12 cellular contexts compared by ENCODE assay signal in genomic region chr6:166541876-166542579, GRCh38. TPM values are rescaled to one million over a fixed set of nuclear protein-coding genes. Genes with fewer than 3 reads are reported as not detected.
DNase-seq lines count a peak whose midpoint lies in the region; ATAC-seq and TF ChIP-seq lines count a peak whose summit lies in the region.
"Had no signal": no experiment of that assay in that cellular context is flagged by ENCODE, and none has a peak within 500 bp of the region (broad histone marks: within the 10 kb centered on the region; RNA-seq: fewer than 3 reads in every experiment).

No MANE protein-coding gene starts in this region.

- H3K79me2 ChIP-seq in hepatocyte, result peaks cover 5% of the 10 kb centered on the region

- no peak for ATAC-seq in stimulated activated naive CD8-positive, alpha-beta T cell treated with anti-CD3 and anti-CD28 coated beads, Interleukin-15, Interleukin-2, amounts not matched to agents 100 U/mL and 50 U/mL, for 24 hours
- ATAC-seq in GM21717 (IDR thresholded peaks at IDR 0.05; ENCODE audit: unreplicated experiment), result no peak

- no peak for TF ChIP-seq CTCF in hepatocyte (IDR thresholded peaks at IDR 0.05; ENCODE audit: poor library complexity)

- H3K4me1 Mint-ChIP-seq in stimulated activated naive CD8-positive, alpha-beta T cell treated with anti-CD3 and anti-CD28 coated beads, Interleukin-15, Interleukin-2, amounts not matched to agents 100 ng/mL and 50 ng/mL, for 24 hours (ENCODE audit: low read depth), result peaks cover 19% of the 10 kb centered on the region

- H3K36me3 ChIP-seq in hepatocyte (replicated peaks; ENCODE audit: insufficient read depth, low read depth), result no peaks in the 10 kb centered on the region
- no peaks in the 10 kb centered on the region for H3K36me3 ChIP-seq in H7 (replicated peaks; ENCODE audit: control insufficient read depth, insufficient read depth, low read length)

- WGBS in hepatocyte (ENCODE audit: low lambda C conversion rate, missing lambda C conversion rate), result 70% methylated on average over 12 of the region's 12 CpGs

- DNase-seq in stimulated activated naive CD8-positive, alpha-beta T cell treated with anti-CD3 and anti-CD28 coated beads, Interleukin-15, Interleukin-2, amounts not matched to agents 100 U/mL and 50 U/mL, for 24 hours, result no peak
- DNase-seq in SW480 (ENCODE audit: low spot score) (peak; percentile 9), hepatocyte (ENCODE audit: low spot score) (no peak), H7 (no peak), inferior parietal cortex (ENCODE audit: extremely low spot score) (no peak), OCI-M2 (lab: John Stamatoyannopoulos, UW; ENCODE audit: unreplicated experiment) (no peak)
- DNase-seq: activated CD4-positive, alpha-beta T cell treated with anti-CD3 and anti-CD28 coated beads for 1 hour; DMS 273 treated with DMSO at 0.1 percent for 48 hours; midbrain; NCI-H446 had no signal

- no peaks in the 10 kb centered on the region for H3K27me3 Mint-ChIP-seq in stimulated activated naive CD8-positive, alpha-beta T cell treated with anti-CD3 and anti-CD28 coated beads, Interleukin-15, Interleukin-2, amounts not matched to agents 100 ng/mL and 50 ng/mL, for 24 hours

- H3K9me3 ChIP-seq in hepatocyte (ENCODE audit: low read depth), result no peaks in the 10 kb centered on the region

- H3K36me3 Mint-ChIP-seq in stimulated activated naive CD8-positive, alpha-beta T cell treated with anti-CD3 and anti-CD28 coated beads, Interleukin-15, Interleukin-2, amounts not matched to agents 100 ng/mL and 50 ng/mL, for 24 hours (ENCODE audit: low read depth), result no peaks in the 10 kb centered on the region

- H3K4me2 ChIP-seq in hepatocyte, result peak overlapping the region; percentile 41

- no peak overlapping the region for H3K27ac ChIP-seq in hepatocyte

- no peak overlapping the region for H2AFZ ChIP-seq in hepatocyte

- peak overlapping the region; percentile 53 for H3K4me3 Mint-ChIP-seq in stimulated activated naive CD8-positive, alpha-beta T cell treated with anti-CD3 and anti-CD28 coated beads, Interleukin-15, Interleukin-2, amounts not matched to agents 100 ng/mL and 50 ng/mL, for 24 hours

- H3K9me3 Mint-ChIP-seq in stimulated activated naive CD8-positive, alpha-beta T cell treated with anti-CD3 and anti-CD28 coated beads, Interleukin-15, Interleukin-2, amounts not matched to agents 100 ng/mL and 50 ng/mL, for 24 hours, result no peaks in the 10 kb centered on the region

- H3K27me3 ChIP-seq in hepatocyte (no peaks in the 10 kb centered on the region), H7 (ENCODE audit: control insufficient read depth, insufficient read depth, low read length) (no peaks in the 10 kb centered on the region)

- no peak overlapping the region for H3K4me3 ChIP-seq in hepatocyte
- H3K4me3 ChIP-seq in H7 (ENCODE audit: insufficient read depth, low read depth, low read length), result no peak overlapping the region

- H3K27ac Mint-ChIP-seq in stimulated activated naive CD8-positive, alpha-beta T cell treated with anti-CD3 and anti-CD28 coated beads, Interleukin-15, Interleukin-2, amounts not matched to agents 100 ng/mL and 50 ng/mL, for 24 hours, result peak overlapping the region; percentile 37

- peaks cover 9% of the 10 kb centered on the region for H3K4me1 ChIP-seq in hepatocyte (ENCODE audit: insufficient read depth)

- H3K9me2 ChIP-seq in hepatocyte (replicated peaks; ENCODE audit: insufficient read depth), result no peaks in the 10 kb centered on the region

- peaks cover 5% of the 10 kb centered on the region for H4K20me1 ChIP-seq in hepatocyte (ENCODE audit: insufficient read depth, poor library complexity, severe bottlenecking)

RNA-seq across cellular contexts. Expression of gene RAMACL, which starts 44.5 kb away (rescaled TPM):
- 1.1 and 1.6 TPM in 2 replicates for total RNA-seq in hepatocyte
- polyA plus RNA-seq in hepatocyte, result 1.1 and 2.9 TPM in 2 replicates
- total RNA-seq in H7 (2014; rRNA removed; shearing (Covaris generic)), result 0.18 TPM in 1 of 2 replicates, not detected in the other
